In genomic region chr16:17301593-17302135, GRCh38 we compare ENCODE assay signal across 1 cellular context.
TF ChIP-seq lines count a peak whose summit lies in the region.

No MANE protein-coding gene starts in this region.

TF ChIP-seq in GM12878, 131 proteins besides CTCF, POLR2A, EP300 and RAD21 (continued from another document):
- TF ChIP-seq ATF3 (IDR thresholded peaks at IDR 0.05; ENCODE audit: borderline replicate concordance, extremely low read depth, low read depth, low read length) (no peak), SREBF2 (IDR thresholded peaks at IDR 0.05; ENCODE audit: low read length) (no peak), FOS (IDR thresholded peaks at IDR 0.05; ENCODE audit: borderline replicate concordance, extremely low read depth, insufficient read length) (no peak), MXI1 (IDR thresholded peaks at IDR 0.05; ENCODE audit: low read depth, low read length) (peak; percentile 56; the same call in 1 of the 2 replicates), CEBPZ (IDR thresholded peaks at IDR 0.05; ENCODE audit: low read depth, low read length) (no peak), JUNB (IDR thresholded peaks at IDR 0.05) (peak; percentile 74), IRF4 (IDR thresholded peaks at IDR 0.05; ENCODE audit: low read depth, low read length) (peak; percentile 91), USF1 (IDR thresholded peaks at IDR 0.05; ENCODE audit: borderline replicate concordance, extremely low read length, insufficient read depth, low read depth, low read length) (no peak), SMAD1 (IDR thresholded peaks at IDR 0.05; ENCODE audit: low read depth, partially characterized antibody) (peak; percentile 49), SRF (IDR thresholded peaks at IDR 0.05; ENCODE audit: low read depth in 2 of 2, low read length in 2 of 2) (no peak), GABPA (IDR thresholded peaks at IDR 0.05; ENCODE audit: low read depth) (no peak), NKRF (conservative IDR thresholded peaks at IDR 0.05) (no peak), HDAC6 (IDR thresholded peaks at IDR 0.05; ENCODE audit: unreplicated experiment) (no peak), BCL11A (IDR thresholded peaks at IDR 0.05; ENCODE audit: low read depth, low read length) (peak; percentile 89), ZBTB4 (CRISPR knock-in tag; IDR thresholded peaks at IDR 0.05) (no peak), YBX1 (IDR thresholded peaks at IDR 0.05) (no peak), MYC (IDR thresholded peaks at IDR 0.05; ENCODE audit: insufficient read depth, insufficient read length, insufficient replicate concordance, low read length, severe bottlenecking) (no peak), ZNF384 (IDR thresholded peaks at IDR 0.05; ENCODE audit: borderline replicate concordance, low read depth, low read length) (no peak), NR2F1 (conservative IDR thresholded peaks at IDR 0.05) (peak; percentile 100), BHLHE40 (IDR thresholded peaks at IDR 0.05; ENCODE audit: borderline replicate concordance in 1 of 2, low read depth in 2 of 2, low read length in 1 of 2) (peak; percentile 59 to 82; a peak in 3 of 4 replicates), IKZF2 (IDR thresholded peaks at IDR 0.05) (peak; percentile 100), STAT3 (IDR thresholded peaks at IDR 0.05; ENCODE audit: low read depth, low read length) (0 out of 2 replicates have a peak, but pooled peaks have one; percentile 65), ZZZ3 (IDR thresholded peaks at IDR 0.05; ENCODE audit: control insufficient read depth, insufficient read length, low read depth) (no peak), CREM (IDR thresholded peaks at IDR 0.05; ENCODE audit: low read depth) (peak; percentile 91), ZNF207 (IDR thresholded peaks at IDR 0.05; ENCODE audit: borderline replicate concordance) (no peak), E4F1 (IDR thresholded peaks at IDR 0.05; ENCODE audit: borderline replicate concordance, partially characterized antibody) (no peak), EZH2 (IDR thresholded peaks at IDR 0.05; ENCODE audit: borderline replicate concordance, control insufficient read depth, low read depth, low read length) (no peak), EED (IDR thresholded peaks at IDR 0.05; ENCODE audit: low read depth) (peak; percentile 99), RFX5 (IDR thresholded peaks at IDR 0.05; ENCODE audit: low read depth, low read length) (no peak), MYB (IDR thresholded peaks at IDR 0.05; ENCODE audit: borderline replicate concordance, low read depth, low read length) (0 out of 2 replicates have a peak, but pooled peaks have one; percentile 46), IRF5 (IDR thresholded peaks at IDR 0.05; ENCODE audit: borderline replicate concordance) (no peak), POLR2AphosphoS2 (IDR thresholded peaks at IDR 0.05; ENCODE audit: low read depth, low read length) (no peak), RUNX3 (IDR thresholded peaks at IDR 0.05; ENCODE audit: low read length) (peak; percentile 97), NRF1 (conservative IDR thresholded peaks at IDR 0.05; ENCODE audit: low read depth, low read length) (no peak), SPI1 (IDR thresholded peaks at IDR 0.05; ENCODE audit: borderline replicate concordance, insufficient read depth, low read depth, low read length) (peak; percentile 70), ZBTB11 (CRISPR knock-in tag; IDR thresholded peaks at IDR 0.05) (no peak), TCF3 (IDR thresholded peaks at IDR 0.05; ENCODE audit: borderline replicate concordance, insufficient read depth, low read depth, low read length) (peak; percentile 98), HSF1 (IDR thresholded peaks at IDR 0.05; ENCODE audit: low read depth, low read length) (no peak)
